34 cellular contexts compared by ENCODE assay signal in genomic region chr16:9316008-9316407, GRCh38.
"Had no signal": no experiment of that assay in that cellular context is flagged by ENCODE, and none has a peak within 500 bp of the region (broad histone marks: within the 10 kb centered on the region; RNA-seq: fewer than 3 reads in every experiment).

No MANE protein-coding gene starts in this region.

- H3K9me3 Mint-ChIP-seq: activated B cell treated with CpG ODN at 0.5 μM for 24 hours had no signal

- H3K27me3 Mint-ChIP-seq: activated B cell treated with CpG ODN at 0.5 μM for 24 hours; activated CD4-positive, alpha-beta memory T cell treated with anti-CD3 and anti-CD28 coated beads, Interleukin-2, amount 10 ng/mL, durations not matched to agents 7 days and 5 days; activated CD8-positive, alpha-beta memory T cell treated with anti-CD3 and anti-CD28 coated beads, Interleukin-2, amount 10 ng/mL, durations not matched to agents 7 days and 5 days; brain had no signal

- H3K27me3 ChIP-seq: adrenal gland, SJCRH30 had no signal

- H3K36me3 ChIP-seq: adrenal gland, SJCRH30 had no signal

- H3K9ac ChIP-seq: KMS-11 had no signal

- ATAC-seq: activated CD8-positive, alpha-beta memory T cell treated with anti-CD3 and anti-CD28 coated beads, Interleukin-2, amount 10 ng/mL, durations not matched to agents 7 days and 5 days; activated naive CD4-positive, alpha-beta T cell treated with anti-CD3 and anti-CD28 coated beads, Interleukin-2, amount 50 U/mL, for 72 hours; activated T-cell treated with anti-CD3 and anti-CD28 coated beads, Interleukin-2, amount 50 U/mL, for 72 hours; activated T-helper 17 cell treated with anti-CD3 and anti-CD28 coated beads, Interleukin-2, amount 50 U/mL, for 72 hours; Panc1 had no signal

- H3K27ac ChIP-seq: adrenal gland, KMS-11, SJCRH30, SK-N-MC had no signal

- H3K9me3 ChIP-seq: adrenal gland, SJCRH30 had no signal

- H3K36me3 Mint-ChIP-seq: activated CD8-positive, alpha-beta memory T cell treated with anti-CD3 and anti-CD28 coated beads, Interleukin-2, amount 10 ng/mL, durations not matched to agents 7 days and 5 days; brain had no signal

- DNase-seq: activated B cell treated with CpG ODN at 0.5 μM for 24 hours; activated CD4-positive, alpha-beta memory T cell treated with anti-CD3 and anti-CD28 coated beads, Interleukin-2, amount 10 ng/mL, durations not matched to agents 7 days and 5 days; activated CD4-positive, alpha-beta T cell treated with anti-CD3 and anti-CD28 coated beads for 4 hours; activated CD4-positive, CD25-positive, alpha-beta regulatory T cell treated with anti-CD3 and anti-CD28 coated beads, Interleukin-2, amount 50 U/mL, for 72 hours; activated CD8-positive, alpha-beta memory T cell treated with anti-CD3 and anti-CD28 coated beads for 24 hours; activated CD8-positive, alpha-beta memory T cell treated with anti-CD3 and anti-CD28 coated beads, Interleukin-2, amount 10 ng/mL, durations not matched to agents 7 days and 5 days; activated CD8-positive, alpha-beta memory T cell treated with anti-CD3 and anti-CD28 coated beads, Interleukin-2, amount 50 U/mL, for 48 hours; activated gamma-delta T cell; activated naive CD4-positive, alpha-beta T cell treated with Interleukin-2 at 50 U/mL for 16 hours; activated T-cell treated with anti-CD3 and anti-CD28 coated beads, Interleukin-2, amount 50 U/mL, for 1 hour; activated T-cell treated with anti-CD3 and anti-CD28 coated beads, Interleukin-2, amount 50 U/mL, for 72 hours; adrenal gland; NCI-H1092 treated with DMSO at 0.1 percent for 48 hours; NCI-H1417; NCI-H187 treated with DMSO at 0.1 percent for 48 hours; NCI-H2081; NCI-H2171 treated with DMSO at 0.1 percent for 48 hours; NCI-H2227 treated with DMSO at 0.1 percent for 48 hours; NCI-H446; NCI-H524; NCI-H69; NCI-H82; SHP77; SJCRH30 had no signal

- H3K4me1 ChIP-seq: adrenal gland, SJCRH30 had no signal

- H3K4me3 Mint-ChIP-seq: activated B cell treated with CpG ODN at 0.5 μM for 24 hours; activated CD4-positive, alpha-beta memory T cell treated with anti-CD3 and anti-CD28 coated beads, Interleukin-2, amount 10 ng/mL, durations not matched to agents 7 days and 5 days; activated CD8-positive, alpha-beta memory T cell treated with anti-CD3 and anti-CD28 coated beads, Interleukin-2, amount 10 ng/mL, durations not matched to agents 7 days and 5 days; activated T-cell treated with anti-CD3 and anti-CD28 coated beads, Interleukin-2, amount 50 U/mL, for 72 hours; activated T-helper 17 cell treated with anti-CD3 and anti-CD28 coated beads, Interleukin-2, amount 50 U/mL, for 72 hours; brain; T-helper 1 cell treated with Interleukin-12 subunit alpha and Interleukin-12 subunit beta and Interleukin-4 antibody, amounts not matched to agents 30 μg/mL and 1 μg/mL, for 36 hours; T-helper 2 cell treated with Interferon-gamma antibody and Interleukin-4, amounts not matched to agents 5 μg/mL and 100 μg/mL, for 36 hours had no signal

- H3K4me3 ChIP-seq: adrenal gland, SJCRH30, SK-N-MC had no signal

- FAIRE-seq: astrocyte, bronchial epithelial cell had no signal

- H3K4me1 Mint-ChIP-seq: activated B cell treated with CpG ODN at 0.5 μM for 24 hours; activated CD4-positive, alpha-beta memory T cell treated with anti-CD3 and anti-CD28 coated beads, Interleukin-2, amount 10 ng/mL, durations not matched to agents 7 days and 5 days; activated CD8-positive, alpha-beta memory T cell treated with anti-CD3 and anti-CD28 coated beads, Interleukin-2, amount 10 ng/mL, durations not matched to agents 7 days and 5 days; activated T-helper 17 cell treated with anti-CD3 and anti-CD28 coated beads, Interleukin-2, amount 50 U/mL, for 72 hours had no signal

- H3K4me2 ChIP-seq: KMS-11 had no signal

- H3K27ac Mint-ChIP-seq: activated B cell treated with CpG ODN at 0.5 μM for 24 hours; activated CD4-positive, alpha-beta memory T cell treated with anti-CD3 and anti-CD28 coated beads, Interleukin-2, amount 10 ng/mL, durations not matched to agents 7 days and 5 days; activated CD8-positive, alpha-beta memory T cell treated with anti-CD3 and anti-CD28 coated beads, Interleukin-2, amount 10 ng/mL, durations not matched to agents 7 days and 5 days; activated naive CD4-positive, alpha-beta T cell treated with anti-CD3 and anti-CD28 coated beads, Interleukin-2, amount 50 U/mL, for 72 hours; activated T-cell treated with anti-CD3 and anti-CD28 coated beads, Interleukin-2, amount 50 U/mL, for 72 hours; activated T-helper 17 cell treated with anti-CD3 and anti-CD28 coated beads, Interleukin-2, amount 50 U/mL, for 72 hours; brain; T-helper 1 cell treated with Interleukin-12 subunit alpha and Interleukin-12 subunit beta and Interleukin-4 antibody, amounts not matched to agents 30 μg/mL and 1 μg/mL, for 36 hours; T-helper 2 cell treated with Interferon-gamma antibody and Interleukin-4, amounts not matched to agents 5 μg/mL and 100 μg/mL, for 36 hours had no signal
